Comparison of ENCODE assay signal across 9 cellular contexts in the genomic region with DNA sequence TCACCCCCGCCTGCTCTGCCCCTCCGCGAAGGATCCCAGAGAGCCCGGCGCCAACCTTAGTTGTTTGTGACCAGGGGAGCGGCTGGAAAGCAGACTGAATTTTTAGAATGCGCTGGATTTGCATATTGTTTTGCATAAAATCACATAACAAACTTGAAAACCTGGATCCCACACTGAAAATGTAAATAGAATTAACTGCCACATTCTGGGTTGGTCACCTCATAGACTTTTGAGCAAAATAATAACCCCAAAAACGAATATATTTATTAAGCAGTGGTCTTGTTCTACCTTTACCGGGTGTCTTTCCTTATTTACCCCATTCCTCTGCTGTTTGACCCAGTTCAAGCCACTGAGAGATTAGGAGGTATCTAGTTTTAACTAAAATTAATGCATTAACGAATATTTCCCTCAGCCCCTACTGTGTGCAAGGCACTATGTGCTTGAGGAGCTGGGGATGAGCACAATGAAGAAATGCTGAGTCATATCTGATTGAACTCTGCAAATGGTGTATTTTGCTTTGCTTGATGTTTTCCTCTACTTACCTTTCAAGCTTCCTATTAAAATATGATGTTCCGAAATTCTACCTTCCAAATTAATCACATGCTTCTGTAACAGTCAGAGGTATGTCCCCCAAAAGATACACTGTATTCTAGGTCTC. TPM values are rescaled to one million over a fixed set of nuclear protein-coding genes. Genes with fewer than 3 reads are reported as not detected.
A peak's percentile ranks its signal among the peaks of the same experiment; 100 is the strongest.
DNase-seq lines count a peak whose midpoint lies in the region; ATAC-seq, FAIRE-seq and TF ChIP-seq lines count a peak whose summit lies in the region.
"Had no signal": no experiment of that assay in that cellular context is flagged by ENCODE, and none has a peak within 500 bp of the region (broad histone marks: within the 10 kb centered on the region; RNA-seq: fewer than 3 reads in every experiment).

No MANE protein-coding gene starts in this region.

- no peak overlapping the region for H3K27ac Mint-ChIP-seq in glutamatergic neuron (ENCODE audit: unreplicated experiment)
- H3K27ac Mint-ChIP-seq in stimulated activated naive CD8-positive, alpha-beta T cell treated with anti-CD3 and anti-CD28 coated beads, Interleukin-15, amount 100 ng/mL, for 72 hours: no peak overlapping the region

- TF ChIP-seq CTCF in WERI-Rb-1 (IDR thresholded peaks at IDR 0.05; ENCODE audit: low read depth, low read length) (no peak), glutamatergic neuron (IDR thresholded peaks at IDR 0.05; ENCODE audit: partially characterized antibody, unreplicated experiment) (no peak)

- no peaks in the 10 kb centered on the region for H3K36me3 Mint-ChIP-seq in glutamatergic neuron (ENCODE audit: unreplicated experiment)

- no peak overlapping the region for H3K27ac ChIP-seq in WERI-Rb-1
- H3K27ac ChIP-seq: BLaER1 treated with 17β-estradiol and CSF1 and Interleukin-3, amounts not matched to agents 10 nM and 100 nM had no signal

- DNase-seq in NCI-H748 treated with DMSO at 0.1 percent for 48 hours (lab: John Stamatoyannopoulos, UW) (peak; percentile 90), NCI-H748 (lab: John Stamatoyannopoulos, UW; ENCODE audit: unreplicated experiment) (no peak), WERI-Rb-1 (no peak), glutamatergic neuron (no peak), urothelium cell line (ENCODE audit: low spot score) (no peak)
- DNase-seq in stimulated activated naive CD8-positive, alpha-beta T cell treated with anti-CD3 and anti-CD28 coated beads, Interleukin-15, amount 100 ng/mL, for 72 hours: no peak

- no peak for ATAC-seq in stimulated activated naive CD8-positive, alpha-beta T cell treated with anti-CD3 and anti-CD28 coated beads, Interleukin-15, amount 100 ng/mL, for 72 hours
- ATAC-seq in GM18861 (IDR thresholded peaks at IDR 0.05; ENCODE audit: unreplicated experiment) (no peak), GM19351 (IDR thresholded peaks at IDR 0.05; ENCODE audit: unreplicated experiment) (no peak)

- peak overlapping the region; percentile 67 for H3K4me3 ChIP-seq in WERI-Rb-1 (ENCODE audit: low read depth, low read length)
- H3K4me3 ChIP-seq: BLaER1 treated with 17β-estradiol and CSF1 and Interleukin-3, amounts not matched to agents 10 nM and 100 nM had no signal

- no peak for FAIRE-seq in urothelium cell line (lab: Jason Lieb, UNC)

- H3K36me3 ChIP-seq in WERI-Rb-1: no peaks in the 10 kb centered on the region
- H3K36me3 ChIP-seq: BLaER1 treated with 17β-estradiol and CSF1 and Interleukin-3, amounts not matched to agents 10 nM and 100 nM had no signal

- H3K9me3 ChIP-seq in WERI-Rb-1 (ENCODE audit: severe bottlenecking): no peaks in the 10 kb centered on the region

- no peaks in the 10 kb centered on the region for H3K27me3 ChIP-seq in WERI-Rb-1 (ENCODE audit: insufficient read depth, low read depth, severe bottlenecking)
- H3K27me3 ChIP-seq: BLaER1 treated with 17β-estradiol and CSF1 and Interleukin-3, amounts not matched to agents 10 nM and 100 nM had no signal

- peaks cover 5% of the 10 kb centered on the region for H3K27me3 Mint-ChIP-seq in glutamatergic neuron (ENCODE audit: unreplicated experiment)
- H3K27me3 Mint-ChIP-seq in stimulated activated naive CD8-positive, alpha-beta T cell treated with anti-CD3 and anti-CD28 coated beads, Interleukin-15, amount 100 ng/mL, for 72 hours: peaks cover 74% of the 10 kb centered on the region

- H3K9me3 Mint-ChIP-seq in glutamatergic neuron (ENCODE audit: unreplicated experiment): peaks cover 3% of the 10 kb centered on the region
- no peaks in the 10 kb centered on the region for H3K9me3 Mint-ChIP-seq in stimulated activated naive CD8-positive, alpha-beta T cell treated with anti-CD3 and anti-CD28 coated beads, Interleukin-15, amount 100 ng/mL, for 72 hours

- peak overlapping the region; percentile 78 for H3K4me3 Mint-ChIP-seq in glutamatergic neuron (ENCODE audit: unreplicated experiment)
- peak overlapping the region; percentile 90 to 93 for H3K4me3 Mint-ChIP-seq in stimulated activated naive CD8-positive, alpha-beta T cell treated with anti-CD3 and anti-CD28 coated beads, Interleukin-15, amount 100 ng/mL, for 72 hours

- H3K4me1 Mint-ChIP-seq in glutamatergic neuron (ENCODE audit: low read depth, unreplicated experiment): peaks cover 8% of the 10 kb centered on the region
- H3K4me1 Mint-ChIP-seq in stimulated activated naive CD8-positive, alpha-beta T cell treated with anti-CD3 and anti-CD28 coated beads, Interleukin-15, amount 100 ng/mL, for 72 hours: peaks cover 37% of the 10 kb centered on the region

RNA-seq across cellular contexts. Expression of a gene that starts 0.4 kb away (rescaled TPM):
- 1.9 TPM for total RNA-seq in glutamatergic neuron (ENCODE audit: unreplicated experiment)
